Comparison of ENCODE assay signal across 8 cellular contexts in the genomic region with DNA sequence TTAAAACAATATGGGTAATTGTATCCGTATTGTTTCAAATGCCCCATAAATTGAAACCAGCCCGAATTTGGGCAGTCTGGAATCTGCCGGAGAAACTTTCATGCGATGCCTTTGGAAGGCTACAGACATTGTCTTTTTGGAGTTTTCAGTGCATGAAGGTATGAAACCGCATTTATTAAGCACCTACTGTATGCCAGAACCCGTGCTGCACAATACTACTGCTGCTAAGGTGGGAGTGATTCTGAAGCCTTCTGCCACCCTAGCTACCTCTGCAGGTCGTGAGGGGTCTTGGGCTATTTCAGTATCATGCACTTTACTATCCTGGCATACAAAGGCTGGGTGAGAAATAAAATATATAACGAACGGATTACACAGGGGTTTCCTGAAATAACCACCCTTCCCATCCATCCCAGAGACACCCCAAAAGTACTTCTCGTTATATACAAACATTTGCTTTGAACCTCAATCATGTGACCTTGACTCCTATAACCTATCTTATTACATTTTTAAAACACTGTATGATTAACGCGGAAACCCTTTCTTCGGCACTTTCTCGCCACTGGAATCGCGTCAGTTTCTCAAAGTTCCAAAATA. TPM values are rescaled to one million over a fixed set of nuclear protein-coding genes. Genes with fewer than 3 reads are reported as not detected.
DNase-seq lines count a peak whose midpoint lies in the region; ATAC-seq and TF ChIP-seq lines count a peak whose summit lies in the region.

No MANE protein-coding gene starts in this region.

- H3K36me3 ChIP-seq in SJSA1, result peaks cover 13% of the 10 kb centered on the region; the same call in 1 of the 2 replicates

- H3K27me3 ChIP-seq in SJSA1 (replicated peaks), result no peaks in the 10 kb centered on the region

- DNase-seq in GM12865 (ENCODE audit: low read depth) (no peak), SJSA1 (ENCODE audit: low read depth in 1 of 2, low spot score in 2 of 2) (no peak), fibroblast of pulmonary artery (ENCODE audit: low read depth) (no peak), retinal pigment epithelial cell (ENCODE audit: low read depth) (no peak), NK-92 (lab: John Stamatoyannopoulos, UW; ENCODE audit: unreplicated experiment) (no peak)

- no peak overlapping the region for H3K27ac ChIP-seq in SJSA1

- TF ChIP-seq CTCF in GM12865 (IDR thresholded peaks at IDR 0.05; ENCODE audit: insufficient read depth, low read depth, low read length, missing control alignments) (no peak), fibroblast of pulmonary artery (IDR thresholded peaks at IDR 0.05; ENCODE audit: low read length, missing control alignments) (no peak), retinal pigment epithelial cell (conservative IDR thresholded peaks at IDR 0.05; ENCODE audit: low read depth, low read length) (no peak)

- ATAC-seq in HG03135 (IDR thresholded peaks at IDR 0.05; ENCODE audit: unreplicated experiment), result no peak
- no peak for ATAC-seq in GM21737 (IDR thresholded peaks at IDR 0.05; ENCODE audit: unreplicated experiment)
- no peak for ATAC-seq in GM19023 (IDR thresholded peaks at IDR 0.05; ENCODE audit: unreplicated experiment)

- H3K4me3 ChIP-seq in GM12865 (ENCODE audit: low read depth, low read length) (peak overlapping the region; percentile 56), SJSA1 (peak overlapping the region; percentile 64), fibroblast of pulmonary artery (replicated peaks; ENCODE audit: low read depth, low read length) (peak overlapping the region; percentile 71), retinal pigment epithelial cell (ENCODE audit: low read length) (peak overlapping the region; percentile 66)

- H3K4me1 ChIP-seq in SJSA1 (replicated peaks), result peaks cover 12% of the 10 kb centered on the region

- no peaks in the 10 kb centered on the region for H3K9me3 ChIP-seq in SJSA1 (replicated peaks)

RNA-seq across cellular contexts. Expression of gene MSI2, which starts 1.0 kb away (rescaled TPM):
- 27.2 and 39.8 TPM in 2 replicates for total RNA-seq in SJSA1 (2014; rRNA removed; shearing (Covaris generic))
